Comparison of ENCODE assay signal across 8 cellular contexts in the genomic region with DNA sequence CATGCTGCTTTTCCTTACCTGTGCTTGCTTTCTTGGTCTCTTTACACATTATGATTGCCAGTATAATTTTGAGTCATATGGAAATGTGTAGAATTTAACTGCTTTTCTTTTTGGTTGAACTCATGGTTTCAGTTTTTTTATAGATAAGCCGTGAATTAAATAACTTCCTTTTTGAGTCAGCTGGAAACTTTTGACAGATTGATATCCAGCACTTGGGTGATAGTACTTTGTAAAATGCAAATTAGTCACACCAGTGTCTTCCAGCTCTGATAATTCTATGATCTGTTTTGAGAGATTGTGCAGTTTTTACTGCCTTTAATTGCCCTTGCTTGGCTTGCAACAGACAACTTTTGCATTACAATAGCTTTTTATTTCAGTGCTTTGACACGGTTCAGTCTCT.
A peak's percentile ranks its signal among the peaks of the same experiment; 100 is the strongest.
DNase-seq lines count a peak whose midpoint lies in the region; ATAC-seq and FAIRE-seq lines count a peak whose summit lies in the region.

No MANE protein-coding gene starts in this region.

- no peak for FAIRE-seq in RCC 7860 (lab: Jason Lieb, UNC)

- peak; percentile 60 for ATAC-seq in GM18909 (IDR thresholded peaks at IDR 0.05; ENCODE audit: poor library complexity, unreplicated experiment)
- ATAC-seq in HG02588 (IDR thresholded peaks at IDR 0.05; ENCODE audit: unreplicated experiment): peak; percentile 55
- peak; percentile 59 for ATAC-seq in memory B cell (ENCODE audit: low read depth)

- peaks cover 33% of the 10 kb centered on the region for H3K4me1 Mint-ChIP-seq in memory B cell

- DNase-seq in MV-4-11 (lab: John Stamatoyannopoulos, UW) (peak; percentile 63), memory B cell (ENCODE audit: low spot score in 2 of 2) (no peak), ACHN (no peak), occipital lobe (lab: John Stamatoyannopoulos, UW) (no peak), RCC 7860 (ENCODE audit: low spot score) (no peak), middle frontal gyrus (ENCODE audit: extremely low spot score, low spot score) (no peak)

- H3K9me3 Mint-ChIP-seq in memory B cell: no peaks in the 10 kb centered on the region

- H3K36me3 Mint-ChIP-seq in memory B cell: peaks cover 3% of the 10 kb centered on the region

- no peak overlapping the region for H3K27ac Mint-ChIP-seq in memory B cell

- in situ Hi-C loops in ACHN (cut with HindIII; ENCODE audit: low pct_ligation_motif_present, low pct_unique_long_range_greater_than_20kb, low sequenced_read_pairs): no loop called here

- no peaks in the 10 kb centered on the region for H3K27me3 Mint-ChIP-seq in memory B cell

- peak overlapping the region; percentile 67 for H3K4me3 Mint-ChIP-seq in memory B cell
